1 cellular context compared by ENCODE assay signal in genomic region chr10:113076949-113077348, GRCh38.
TF ChIP-seq lines count a peak whose summit lies in the region.

No MANE protein-coding gene starts in this region.

TF ChIP-seq in HEK293, 187 proteins besides CTCF, POLR2A, EP300 and RAD21 (continued from another document):
- TF ChIP-seq ZNF18 (tag by site-specific recombination; IDR thresholded peaks at IDR 0.05) (no peak), ZNF138 (tag by site-specific recombination; IDR thresholded peaks at IDR 0.05; ENCODE audit: borderline replicate concordance) (no peak), MZF1 (tag by site-specific recombination; IDR thresholded peaks at IDR 0.05; ENCODE audit: borderline replicate concordance) (no peak), ZNF624 (tag by site-specific recombination; IDR thresholded peaks at IDR 0.05) (no peak), TSHZ1 (tag by site-specific recombination; IDR thresholded peaks at IDR 0.05; ENCODE audit: borderline replicate concordance) (no peak), ZNF404 (tag by site-specific recombination; IDR thresholded peaks at IDR 0.05) (no peak), ZNF626 (tag by site-specific recombination; IDR thresholded peaks at IDR 0.05) (no peak), ZNF701 (tag by site-specific recombination; IDR thresholded peaks at IDR 0.05) (no peak), GLIS1 (tag by site-specific recombination; IDR thresholded peaks at IDR 0.05) (no peak), ZNF175 (tag by site-specific recombination; IDR thresholded peaks at IDR 0.05) (no peak), ZBTB8A (tag by site-specific recombination; IDR thresholded peaks at IDR 0.05) (no peak), ZNF747 (tag by site-specific recombination; IDR thresholded peaks at IDR 0.05) (no peak)
